In the genomic region with DNA sequence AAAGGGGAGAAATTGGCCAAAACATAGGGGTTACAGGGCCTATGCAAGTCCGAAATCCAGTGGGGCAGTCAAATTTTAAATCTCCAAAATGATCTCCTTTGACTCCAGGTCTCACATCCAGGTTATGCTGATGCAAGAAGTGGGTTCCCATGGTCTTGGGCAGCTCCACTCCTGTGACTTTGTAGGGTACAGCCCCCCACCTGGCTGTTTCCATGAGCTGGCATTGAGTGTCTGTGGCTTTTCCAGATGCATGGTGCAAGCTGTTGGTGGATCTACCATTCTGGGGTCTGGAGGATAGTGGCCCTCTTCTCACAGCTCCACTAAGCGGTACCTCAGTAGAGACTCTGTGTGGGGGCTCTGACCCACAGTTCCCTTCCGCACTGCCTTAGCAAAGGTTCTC, we compare ENCODE assay signal across 2 cellular contexts. TPM values are rescaled to one million over a fixed set of nuclear protein-coding genes. Genes with fewer than 3 reads are reported as not detected.
"Had no signal": no experiment of that assay in that cellular context is flagged by ENCODE, and none has a peak within 500 bp of the region (broad histone marks: within the 10 kb centered on the region; RNA-seq: fewer than 3 reads in every experiment).

No MANE protein-coding gene starts in this region.

RNA-seq across cellular contexts. Expression of a gene that starts 54.2 kb away (rescaled TPM):
- total RNA-seq: LHCN-M2, M059J had no signal
